14 cellular contexts compared by ENCODE assay signal in the genomic region with DNA sequence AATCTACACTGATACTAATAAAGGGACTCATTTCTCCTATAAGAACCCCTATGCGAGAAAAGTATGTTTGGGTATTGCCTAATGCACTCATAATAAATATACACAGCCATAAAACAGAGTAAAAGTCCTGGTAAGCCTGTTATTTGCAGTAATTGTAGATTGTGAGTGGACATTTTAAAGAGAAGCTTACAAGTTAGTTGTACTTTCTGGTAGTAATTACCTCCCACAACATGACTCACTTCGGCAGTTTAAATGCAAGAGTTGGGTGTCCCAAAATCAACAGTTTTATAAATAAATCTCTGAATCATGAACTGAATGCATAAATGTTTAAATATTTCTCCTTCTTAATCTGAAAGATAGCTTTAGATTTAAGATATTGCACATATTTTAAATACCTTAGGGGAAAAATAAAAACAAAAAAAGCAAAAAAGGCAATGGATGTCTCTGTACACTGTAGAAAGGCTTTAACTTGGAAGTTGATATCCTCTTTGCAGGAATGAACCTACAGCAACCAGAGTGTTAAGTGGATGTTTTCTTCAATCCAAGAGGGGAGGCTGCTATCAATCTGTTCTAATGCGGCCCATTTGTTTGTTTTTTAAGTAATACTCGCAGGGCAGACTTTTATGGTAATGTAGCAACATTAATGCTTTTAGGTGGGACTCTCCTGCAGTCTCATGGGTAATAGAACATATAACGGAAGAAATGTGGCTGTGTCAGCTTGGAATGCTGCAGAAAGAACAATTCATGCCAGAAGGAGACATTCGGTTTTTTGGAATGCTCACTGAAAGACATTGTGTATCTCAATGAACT. TPM values are rescaled to one million over a fixed set of nuclear protein-coding genes. Genes with fewer than 3 reads are reported as not detected.
DNase-seq lines count a peak whose midpoint lies in the region; ATAC-seq, FAIRE-seq and TF ChIP-seq lines count a peak whose summit lies in the region.
"Had no signal": no experiment of that assay in that cellular context is flagged by ENCODE, and none has a peak within 500 bp of the region (broad histone marks: within the 10 kb centered on the region; RNA-seq: fewer than 3 reads in every experiment).

No MANE protein-coding gene starts in this region.

- no peak for TF ChIP-seq CTCF in left ventricle myocardium inferior (IDR thresholded peaks at IDR 0.05; ENCODE audit: borderline replicate concordance)
- TF ChIP-seq CTCF in CD8-positive, alpha-beta T cell (IDR thresholded peaks at IDR 0.05) = no peak

- intact Hi-C loops in left ventricle myocardium inferior (cut with micrococcal nuclease) = no loop called here
- intact Hi-C loops in CD8-positive, alpha-beta T cell (cut with DNase I, micrococcal nuclease) = no loop called here

- CTCF ChIA-PET in CD8-positive, alpha-beta T cell (lab: Charles Lee) = interaction anchor here (0.6 kb wide), 1 partner anchor 364 kb away, joined by 3 read pairs; no protein-coding TSS in a partner anchor

- H3K9me3 ChIP-seq in adipocyte (ENCODE audit: control insufficient read depth, low read length) (no peaks in the 10 kb centered on the region), left ventricle myocardium inferior (replicated peaks) (no peaks in the 10 kb centered on the region)
- no peaks in the 10 kb centered on the region for H3K9me3 ChIP-seq in CD8-positive, alpha-beta T cell (ENCODE audit: low read length)

- FAIRE-seq in GM18507 (lab: Jason Lieb, UNC) = peak; percentile 18
- FAIRE-seq: K562 had no signal

- H3K4me1 ChIP-seq in adipocyte (ENCODE audit: control insufficient read depth, insufficient read depth, low read length) (peaks cover 27% of the 10 kb centered on the region), left ventricle myocardium inferior (peaks cover 23% of the 10 kb centered on the region)
- H3K4me1 ChIP-seq in CD8-positive, alpha-beta T cell (ENCODE audit: insufficient read depth, low read length) = no peaks in the 10 kb centered on the region

- H3K27me3 Mint-ChIP-seq in CD8-positive, alpha-beta T cell (ENCODE audit: low read depth) = peaks cover 9% of the 10 kb centered on the region

- no peak for DNase-seq in GM18507 (ENCODE audit: extremely low spot score, insufficient read length, low read depth)
- peak; percentile 84 for DNase-seq in adipocyte (ENCODE audit: low read depth)
- DNase-seq in left ventricle myocardium inferior = no peak
- DNase-seq in smooth muscle cell of the brain vasculature (ENCODE audit: low read depth, low spot score) = peak; percentile 37
- no peak for DNase-seq in stimulated activated CD4-positive, alpha-beta T cell treated with anti-CD3 and anti-CD28 coated beads, Interleukin-4, amount 100 ng/mL, for 24 hours
- DNase-seq in CD8-positive, alpha-beta T cell = no peak
- DNase-seq: activated CD4-positive, alpha-beta T cell treated with anti-CD3 and anti-CD28 coated beads, Interleukin-2, amount 50 U/mL, for 1 hour; NCI-H510A treated with DMSO at 0.1 percent for 48 hours had no signal

- no peaks in the 10 kb centered on the region for H3K9me3 Mint-ChIP-seq in CD8-positive, alpha-beta T cell
- H3K9me3 Mint-ChIP-seq: activated naive CD4-positive, alpha-beta T cell treated with anti-CD3 and anti-CD28 coated beads, Interleukin-2, amount 50 U/mL, for 24 hours had no signal

- ATAC-seq in CD8-positive, alpha-beta T cell = no peak
- ATAC-seq in GM18867 (IDR thresholded peaks at IDR 0.05; ENCODE audit: unreplicated experiment) (no peak), GM21619 (IDR thresholded peaks at IDR 0.05; ENCODE audit: unreplicated experiment) (no peak)
- ATAC-seq: K562, left lobe of liver had no signal

- H3K4me1 Mint-ChIP-seq in CD8-positive, alpha-beta T cell (ENCODE audit: low read depth) = no peaks in the 10 kb centered on the region
- H3K4me1 Mint-ChIP-seq: activated naive CD4-positive, alpha-beta T cell treated with anti-CD3 and anti-CD28 coated beads, Interleukin-2, amount 50 U/mL, for 24 hours had no signal

- peak overlapping the region; percentile 73 for H3K27ac ChIP-seq in left ventricle myocardium inferior (replicated peaks)
- H3K27ac ChIP-seq in CD8-positive, alpha-beta T cell (ENCODE audit: low read depth, low read length) = no peak overlapping the region
- H3K27ac ChIP-seq: SK-N-MC had no signal

- POLR2A ChIA-PET in CD8-positive, alpha-beta T cell (lab: Charles Lee) = no interaction called here

- H3K36me3 Mint-ChIP-seq in CD8-positive, alpha-beta T cell = no peaks in the 10 kb centered on the region
- H3K36me3 Mint-ChIP-seq: activated naive CD4-positive, alpha-beta T cell treated with anti-CD3 and anti-CD28 coated beads, Interleukin-2, amount 50 U/mL, for 24 hours had no signal

- H3K27me3 ChIP-seq in adipocyte (replicated peaks; ENCODE audit: control insufficient read depth, insufficient read depth, low read length) = no peaks in the 10 kb centered on the region
- H3K27me3 ChIP-seq in left ventricle myocardium inferior (ENCODE audit: low read depth) = no peaks in the 10 kb centered on the region
- H3K27me3 ChIP-seq in CD8-positive, alpha-beta T cell (ENCODE audit: insufficient read depth, low read length) = no peaks in the 10 kb centered on the region

- no peaks in the 10 kb centered on the region for H3K36me3 ChIP-seq in adipocyte (ENCODE audit: control insufficient read depth, insufficient read depth, low read length, severe bottlenecking)
- no peaks in the 10 kb centered on the region for H3K36me3 ChIP-seq in left ventricle myocardium inferior
- H3K36me3 ChIP-seq in CD8-positive, alpha-beta T cell (ENCODE audit: insufficient read depth, low read length) = no peaks in the 10 kb centered on the region

- no peak overlapping the region for H3K27ac Mint-ChIP-seq in CD8-positive, alpha-beta T cell
- H3K27ac Mint-ChIP-seq: activated naive CD4-positive, alpha-beta T cell treated with anti-CD3 and anti-CD28 coated beads, Interleukin-2, amount 50 U/mL, for 24 hours had no signal

- H3K4me3 ChIP-seq in adipocyte (ENCODE audit: low read length) (peak overlapping the region; percentile 65), left ventricle myocardium inferior (peak overlapping the region; percentile 39)
- H3K4me3 ChIP-seq in CD8-positive, alpha-beta T cell (ENCODE audit: low read depth, low read length) = no peak overlapping the region
- H3K4me3 ChIP-seq: K562, SK-N-MC had no signal

- peak overlapping the region; percentile 87 for H3K9ac ChIP-seq in adipocyte (ENCODE audit: low read length)

- H3K4me3 Mint-ChIP-seq in CD8-positive, alpha-beta T cell = no peak overlapping the region
- H3K4me3 Mint-ChIP-seq: activated naive CD4-positive, alpha-beta T cell treated with anti-CD3 and anti-CD28 coated beads, Interleukin-2, amount 50 U/mL, for 24 hours had no signal

RNA-seq across cellular contexts. Expression of a gene that starts 57.3 kb away (rescaled TPM):
- total RNA-seq in left ventricle myocardium inferior = 85.4 TPM
- total RNA-seq in CD8-positive, alpha-beta T cell = 100 to 1,000 TPM; 145 to 153 TPM

Comparison
In these comparisons a context has a peak if more than half of its experiments do, and no peak if none do; other contexts are left out.
1. DNase-seq: peak in adipocyte (single experiment) and smooth muscle cell of the brain vasculature (single experiment); none in GM18507 (single experiment), left ventricle myocardium inferior (single experiment), stimulated activated CD4-positive, alpha-beta T cell treated with anti-CD3 and anti-CD28 coated beads, Interleukin-4, amount 100 ng/mL, for 24 hours (single experiment) and CD8-positive, alpha-beta T cell (0 of 7).